In genomic region chr1:165144757-165145397, GRCh38 we compare ENCODE assay signal across 8 cellular contexts.
DNase-seq lines count a peak whose midpoint lies in the region; ATAC-seq, FAIRE-seq and TF ChIP-seq lines count a peak whose summit lies in the region.

No MANE protein-coding gene starts in this region.

- H4K20me1 ChIP-seq in PC-9 (ENCODE audit: insufficient read depth), result no peaks in the 10 kb centered on the region

- no peaks in the 10 kb centered on the region for H3K36me3 ChIP-seq in PC-9 (ENCODE audit: low read depth)
- H3K36me3 ChIP-seq in breast epithelium, result no peaks in the 10 kb centered on the region

- H3K4me2 ChIP-seq in PC-9, result no peak overlapping the region

- H3F3A ChIP-seq in PC-9 (ENCODE audit: insufficient read depth, low read depth), result no peaks in the 10 kb centered on the region

- H3K27me3 ChIP-seq in PC-9 (ENCODE audit: insufficient read depth, low read depth) (no peaks in the 10 kb centered on the region), breast epithelium (no peaks in the 10 kb centered on the region)

- H3K9me3 ChIP-seq in PC-9 (ENCODE audit: insufficient read depth, low read depth), result no peaks in the 10 kb centered on the region
- H3K9me3 ChIP-seq in breast epithelium, result no peaks in the 10 kb centered on the region

- no peak for TF ChIP-seq POLR2A in breast epithelium (IDR thresholded peaks at IDR 0.05)

- POLR2A ChIA-PET in PC-9 (lab: Charles Lee; ENCODE audit: unreplicated experiment), result no interaction called here

- CTCF ChIA-PET in PC-9 (lab: Charles Lee), result no interaction called here

- H3K4me1 ChIP-seq in PC-9 (replicated peaks; ENCODE audit: insufficient read depth) (no peaks in the 10 kb centered on the region), breast epithelium (no peaks in the 10 kb centered on the region)

- peak; percentile 81 for DNase-seq in D341Med (ENCODE audit: low spot score)
- DNase-seq in GM19239 (ENCODE audit: insufficient read length, low spot score), result peak; percentile 20
- peak; percentile 20 for DNase-seq in HuH-7.5 (ENCODE audit: low spot score)
- DNase-seq in PC-9, result peak in 1 of 2 experiments; percentile 56
- peak in 1 of 2 donors; percentile 37 for DNase-seq in breast epithelium (ENCODE audit: low spot score in 2 of 2)
- peak; percentile 28 to 45 for DNase-seq in left colon
- peak; percentile 54 for DNase-seq in stimulated activated CD8-positive, alpha-beta memory T cell treated with anti-CD3 and anti-CD28 coated beads, Interleukin-4, amount 100 ng/mL, for 48 hours

- H2AFZ ChIP-seq in PC-9, result no peak overlapping the region

- H3K9me2 ChIP-seq in PC-9 (ENCODE audit: insufficient read depth), result no peaks in the 10 kb centered on the region

- intact Hi-C loops in PC-9 (cut with micrococcal nuclease; ENCODE audit: unreplicated experiment) (loop anchor here (1.0 to 10.0 kb wide), 5 partner anchors 112 to 1608 kb away; no protein-coding TSS in a partner anchor), breast epithelium (cut with DNase I; ENCODE audit: low total_unique reads) (no loop called here), left colon (cut with DNase I, micrococcal nuclease) (loop anchor here in 1 of 2 donors (10.0 kb wide), 1 partner anchor 450 kb away; no protein-coding TSS in a partner anchor)

- BruUV-seq in PC-9 (replicated peaks; lab: Mats Ljungman, UMichigan), result no TSS peak

- TF ChIP-seq CTCF in PC-9 (conservative IDR thresholded peaks at IDR 0.05) (peak; percentile 85), breast epithelium (IDR thresholded peaks at IDR 0.05) (peak; percentile 26 to 72 (median 60))

- peak; percentile 58 for FAIRE-seq in GM19239 (lab: Jason Lieb, UNC)

- peak; percentile 59 for ATAC-seq in left colon
- no peak for ATAC-seq in activated CD4-positive, CD25-positive, alpha-beta regulatory T cell treated with anti-CD3 and anti-CD28 coated beads, Interleukin-2, amount 50 U/mL, for 24 hours

- H3K27ac ChIP-seq in PC-9, result no peak overlapping the region
- no peak overlapping the region for H3K27ac ChIP-seq in breast epithelium

- H3K79me2 ChIP-seq in PC-9 (ENCODE audit: low read depth), result no peaks in the 10 kb centered on the region

- no peak overlapping the region for H3K4me3 ChIP-seq in PC-9
- H3K4me3 ChIP-seq in breast epithelium, result no peak overlapping the region
